1 cellular context compared by ENCODE assay signal in genomic region chr20:63539441-63540370, GRCh38.
TF ChIP-seq lines count a peak whose summit lies in the region.

No MANE protein-coding gene starts in this region.

TF ChIP-seq in IMR-90, 13 proteins besides CTCF, POLR2A, EP300 and RAD21:
- TF ChIP-seq RCOR1 (IDR thresholded peaks at IDR 0.05; ENCODE audit: insufficient replicate concordance, low read length) (no peak), CHD1 (IDR thresholded peaks at IDR 0.05; ENCODE audit: low read depth, low read length) (no peak), MAFK (IDR thresholded peaks at IDR 0.05; ENCODE audit: low read depth, low read length) (no peak), BHLHE40 (IDR thresholded peaks at IDR 0.05; ENCODE audit: low read depth, low read length) (no peak), CEBPB (IDR thresholded peaks at IDR 0.05; ENCODE audit: low read depth, low read length) (no peak), MAZ (IDR thresholded peaks at IDR 0.05; ENCODE audit: borderline replicate concordance, low read depth, low read length) (no peak), NFE2L2 (IDR thresholded peaks at IDR 0.05; ENCODE audit: low read depth, low read length) (no peak), SMC3 (IDR thresholded peaks at IDR 0.05; ENCODE audit: low read depth, low read length) (no peak), RFX5 (IDR thresholded peaks at IDR 0.05; ENCODE audit: low read depth, low read length) (no peak), FOS (IDR thresholded peaks at IDR 0.05; ENCODE audit: low read depth, low read length) (no peak), MXI1 (IDR thresholded peaks at IDR 0.05; ENCODE audit: borderline replicate concordance, low read depth, low read length) (no peak)
- TF ChIP-seq, protein P1, sequence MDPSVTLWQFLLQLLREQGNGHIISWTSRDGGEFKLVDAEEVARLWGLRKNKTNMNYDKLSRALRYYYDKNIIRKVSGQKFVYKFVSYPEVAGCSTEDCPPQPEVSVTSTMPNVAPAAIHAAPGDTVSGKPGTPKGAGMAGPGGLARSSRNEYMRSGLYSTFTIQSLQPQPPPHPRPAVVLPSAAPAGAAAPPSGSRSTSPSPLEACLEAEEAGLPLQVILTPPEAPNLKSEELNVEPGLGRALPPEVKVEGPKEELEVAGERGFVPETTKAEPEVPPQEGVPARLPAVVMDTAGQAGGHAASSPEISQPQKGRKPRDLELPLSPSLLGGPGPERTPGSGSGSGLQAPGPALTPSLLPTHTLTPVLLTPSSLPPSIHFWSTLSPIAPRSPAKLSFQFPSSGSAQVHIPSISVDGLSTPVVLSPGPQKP (IDR thresholded peaks at IDR 0.05; ENCODE audit: borderline replicate concordance, low read depth, low read length), result no peak
- TF ChIP-seq, protein P2, sequence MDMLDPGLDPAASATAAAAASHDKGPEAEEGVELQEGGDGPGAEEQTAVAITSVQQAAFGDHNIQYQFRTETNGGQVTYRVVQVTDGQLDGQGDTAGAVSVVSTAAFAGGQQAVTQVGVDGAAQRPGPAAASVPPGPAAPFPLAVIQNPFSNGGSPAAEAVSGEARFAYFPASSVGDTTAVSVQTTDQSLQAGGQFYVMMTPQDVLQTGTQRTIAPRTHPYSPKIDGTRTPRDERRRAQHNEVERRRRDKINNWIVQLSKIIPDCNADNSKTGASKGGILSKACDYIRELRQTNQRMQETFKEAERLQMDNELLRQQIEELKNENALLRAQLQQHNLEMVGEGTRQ (IDR thresholded peaks at IDR 0.05; ENCODE audit: low read depth, low read length), result no peak
